In the genomic region with DNA sequence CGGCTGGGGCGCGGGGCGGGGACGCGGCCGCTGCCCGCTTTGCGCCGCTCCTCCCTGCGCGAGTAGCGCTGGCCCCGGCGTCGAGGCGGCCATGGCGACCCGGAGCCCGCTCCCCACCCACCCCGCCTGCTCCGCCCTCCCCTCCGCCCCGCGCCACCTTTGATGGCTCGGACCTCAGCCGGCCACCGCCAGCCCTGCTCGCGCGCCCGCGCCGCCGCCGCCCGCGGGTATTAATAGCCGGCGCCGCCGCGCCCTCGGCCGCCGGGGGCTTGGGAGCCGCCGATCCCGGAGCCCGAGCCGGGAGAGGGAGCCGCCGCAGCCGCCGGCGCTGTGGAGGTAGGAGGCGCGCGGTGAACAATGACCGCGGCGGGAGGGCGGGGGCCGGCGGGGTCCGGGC, we compare ENCODE assay signal across 9 cellular contexts. TPM values are rescaled to one million over a fixed set of nuclear protein-coding genes. Genes with fewer than 3 reads are reported as not detected.
A peak's percentile ranks its signal among the peaks of the same experiment; 100 is the strongest.
DNase-seq lines count a peak whose midpoint lies in the region; ATAC-seq, FAIRE-seq and TF ChIP-seq lines count a peak whose summit lies in the region.
"Had no signal": no experiment of that assay in that cellular context is flagged by ENCODE, and none has a peak within 500 bp of the region (broad histone marks: within the 10 kb centered on the region; RNA-seq: fewer than 3 reads in every experiment).

No MANE protein-coding gene starts in this region.

- SMC1A ChIA-PET in GM12878 (lab: Charles Lee; ENCODE audit: uncharacterized antibody, unreplicated experiment) = no interaction called here

- 2% methylated on average over 24 of the region's 66 CpGs for WGBS in GM12878 (ENCODE audit: insufficient coverage, insufficient replicate concordance, low lambda C conversion rate, missing lambda C conversion rate)
- 0% methylated on average over 35 to 46 of the region's 66 CpGs for WGBS in mesodermal cell (ENCODE audit: insufficient coverage in 2 of 2), 2 experiments

- H3K27ac ChIP-seq in GM12878 (ENCODE audit: control insufficient read depth, insufficient read depth) (no peak overlapping the region), mesodermal cell (ENCODE audit: low read depth, low read length, severe bottlenecking) (no peak overlapping the region)

- no peak overlapping the region for H3K4me3 Mint-ChIP-seq in HFFc6

- no peak for TF ChIP-seq POLR2A in GM18505 (IDR thresholded peaks at IDR 0.05; ENCODE audit: borderline replicate concordance, extremely low read depth, insufficient read depth, insufficient read length)
- no peak for TF ChIP-seq POLR2A in GM12878 (IDR thresholded peaks at IDR 0.05; ENCODE audit: low read depth, low read length)

- TF ChIP-seq RAD21 in GM12878 (IDR thresholded peaks at IDR 0.05; ENCODE audit: insufficient read depth, low read depth, low read length) = no peak

- DNase-seq in GM12878 (ENCODE audit: low read depth, low spot score) (no peak), HFFc6 (no peak), NCI-H510A (lab: John Stamatoyannopoulos, UW) (no peak)
- DNase-seq in activated CD4-positive, alpha-beta T cell treated with anti-CD3 and anti-CD28 coated beads, Interleukin-2, amount 50 U/mL, for 1 hour = no peak

- POLR2A ChIA-PET in GM12878 (lab: Charles Lee) = no interaction called here

- H3K36me3 ChIP-seq in GM12878 (ENCODE audit: control insufficient read depth in 2 of 2, insufficient read depth in 2 of 2, low read length in 1 of 2) (no peaks in the 10 kb centered on the region), mesodermal cell (ENCODE audit: control insufficient read depth, insufficient read depth, low read length) (peaks cover 2% of the 10 kb centered on the region)

- H3K79me2 ChIP-seq in GM12878 (ENCODE audit: control insufficient read depth, insufficient read depth, low read length) = no peaks in the 10 kb centered on the region

- CTCF ChIA-PET in GM12878 (lab: Yijun Ruan, JAX) = no interaction called here

- H3K4me3 ChIP-seq in GM12878 (peak overlapping the region; percentile 32; the same call in 1 of the 2 replicates), mesodermal cell (ENCODE audit: extremely low read depth, insufficient read depth, low read length, poor library complexity, severe bottlenecking) (peak overlapping the region; percentile 66)
- H3K4me3 ChIP-seq: K562 had no signal

- BruUV-seq in GM12878 (replicated peaks; lab: Mats Ljungman, UMichigan) = no TSS peak

- H3K4me1 ChIP-seq in GM12878 (ENCODE audit: control insufficient read depth, insufficient read depth, low read length) (no peaks in the 10 kb centered on the region), mesodermal cell (ENCODE audit: control insufficient read depth, insufficient read depth, low read length, poor library complexity, severe bottlenecking) (peaks cover 23% of the 10 kb centered on the region)

- intact Hi-C loops in GM12878 (cut with micrococcal nuclease; ENCODE audit: unreplicated experiment) = loop anchor here (10.0 kb wide), 2 partner anchors 242 to 532 kb away; no protein-coding TSS in a partner anchor

- H3K9me3 ChIP-seq in GM12878 (replicated peaks; ENCODE audit: control insufficient read depth, insufficient read depth, low read length) (no peaks in the 10 kb centered on the region), mesodermal cell (ENCODE audit: control insufficient read depth, low read length) (no peaks in the 10 kb centered on the region)

- H3K36me3 Mint-ChIP-seq in HFFc6 (ENCODE audit: low read depth) = peaks cover 8% of the 10 kb centered on the region

- TF ChIP-seq EP300 in GM12878 (IDR thresholded peaks at IDR 0.05; ENCODE audit: borderline replicate concordance in 1 of 2, control insufficient read depth in 1 of 2, low read depth in 2 of 2, low read length in 2 of 2) = no peak

- H3K9ac ChIP-seq in GM12878 (ENCODE audit: control insufficient read depth, insufficient read depth, low read length) = no peak overlapping the region

- peaks cover 4 to 7% of the 10 kb centered on the region in 2 experiments; a peak in 3 of 4 replicates for H3K27me3 ChIP-seq in GM12878 (replicated peaks in 1 of 2; ENCODE audit: control insufficient read depth in 2 of 2, insufficient read depth in 2 of 2, low read length in 1 of 2)

- H2AFZ ChIP-seq in GM12878 (ENCODE audit: control insufficient read depth, low read depth, low read length) = no peak overlapping the region; the same call in 1 of the 2 replicates

- no peaks in the 10 kb centered on the region for H4K20me1 ChIP-seq in GM12878 (ENCODE audit: control insufficient read depth, insufficient read depth)

- no peak overlapping the region for H3K27ac Mint-ChIP-seq in HFFc6

- H3K4me2 ChIP-seq in GM12878 (ENCODE audit: control insufficient read depth, insufficient read depth) = peak overlapping the region; percentile 62; the same call in 1 of the 2 replicates

- ATAC-seq in GM18505 (IDR thresholded peaks at IDR 0.05; ENCODE audit: unreplicated experiment) (peak; percentile 41), HG02678 (IDR thresholded peaks at IDR 0.05; ENCODE audit: unreplicated experiment) (peak; percentile 5), GM12878 (no peak; the same call in 2 of the 3 replicates), GM18517 (IDR thresholded peaks at IDR 0.05; ENCODE audit: unreplicated experiment) (no peak)

- in situ Hi-C loops in GM12878 (cut with MboI) = no loop called here

- no peak for FAIRE-seq in GM12878 (lab: Jason Lieb, UNC)
- FAIRE-seq: K562 had no signal

- RAD21 ChIA-PET in GM12878 (lab: Charles Lee; ENCODE audit: unreplicated experiment) = interaction anchor here (1.5 kb wide), 1 partner anchor 73 kb away, joined by 4 read pairs; no protein-coding TSS in a partner anchor

- H3K9me3 Mint-ChIP-seq in HFFc6 = no peaks in the 10 kb centered on the region

- no peaks in the 10 kb centered on the region; the same call in 1 of the 2 replicates for H3K27me3 Mint-ChIP-seq in HFFc6 (ENCODE audit: insufficient read depth)

- peaks cover 37% of the 10 kb centered on the region for H3K4me1 Mint-ChIP-seq in HFFc6 (ENCODE audit: low read depth)

- TF ChIP-seq CTCF in GM12878 (IDR thresholded peaks at IDR 0.05 in 2 of 3, conservative IDR thresholded peaks at IDR 0.05 in 1 of 3; ENCODE audit: control insufficient read depth in 2 of 3, extremely low read depth in 1 of 3, insufficient read depth in 1 of 3, low read depth in 3 of 3, low read length in 3 of 3) = no peak
- TF ChIP-seq CTCF in HFFc6 (IDR thresholded peaks at IDR 0.05) = no peak

TF ChIP-seq in GM12878, 131 proteins besides CTCF, POLR2A, EP300 and RAD21 (continues in another document):
- no peak for TF ChIP-seq RFX5 (IDR thresholded peaks at IDR 0.05; ENCODE audit: low read depth, low read length)
- no peak for TF ChIP-seq SREBF2 (IDR thresholded peaks at IDR 0.05; ENCODE audit: low read length)
- TF ChIP-seq SUZ12 (IDR thresholded peaks at IDR 0.05; ENCODE audit: unreplicated experiment) = peak; percentile 71

RNA-seq across cellular contexts. Expression of gene FARP1, which starts 0.3 kb away (rescaled TPM):
- 3.3 and 3.9 TPM in 2 replicates for total RNA-seq in GM12878 (2013; cell fraction: nucleolus; rRNA removed)
- total RNA-seq in GM12878 (2014; rRNA removed) (0.51 and 0.54 TPM in 2 replicates), GM12878 (2014; rRNA removed; fragmentation: Illumina TruSeq; extraction: Trizol) (0.64 and 0.76 TPM in 2 replicates), GM12878 (2021) (1.5 and 2.2 TPM in 2 replicates)
- polyA plus RNA-seq in GM12878 (2011; ENCODE audit: low read depth) = 0.88 TPM
- polyA plus RNA-seq in GM12878 (2011; rRNA removed) (6.9 and 9.1 TPM in 2 replicates), GM12878 (2014; fragmentation: Illumina TruSeq; extraction: Trizol) (0.27 and 0.78 TPM in 2 replicates), GM12878 (2014; fragmentation: Nextera tagmentation; extraction: Ambion mirVana) (under 1 TPM; 0.20 to 0.52 TPM), GM12878 (2014; rRNA removed) (0.17 and 0.23 TPM in 2 replicates), GM12878 (2016; fragmentation: Nextera tagmentation; extraction: Ambion mirVana) (under 1 TPM; 0.60 to 0.79 TPM)
- polyA plus RNA-seq in GM12878 (2011; cell fraction: cytosol; rRNA removed) = 4.2 and 5.0 TPM in 2 replicates
- polyA plus RNA-seq in GM12878 (2011; cell fraction: nucleus; rRNA removed) = 25.7 and 26.2 TPM in 2 replicates
- polyA plus RNA-seq in GM12878 (2012) = 1.9 and 2.2 TPM in 2 replicates
- polyA minus RNA-seq in GM12878 (2011; rRNA and poly(A)+ RNA removed) = 16.0 and 31.7 TPM in 2 replicates
- 5.6 and 8.3 TPM in 2 replicates for polyA minus RNA-seq in GM12878 (2011; cell fraction: cytosol; rRNA and poly(A)+ RNA removed)
- 17.2 and 26.4 TPM in 2 replicates for polyA minus RNA-seq in GM12878 (2011; cell fraction: nucleus; rRNA and poly(A)+ RNA removed)
- 113 TPM for polyA plus RNA-seq in mesodermal cell (2013, experiment 1 of 2)
- 136 TPM for polyA plus RNA-seq in mesodermal cell (2013, experiment 2 of 2)
- total RNA-seq in HFFc6 (2021; fragmentation: NEBNext Ultra II Directional; extraction: Animal tissue kit (Norgen Biotek cat#: 25700)) = 100 to 1,000 TPM; 140 to 181 (median 150) TPM

RNA-seq across cellular contexts. Expression of gene RNF113B, which starts 33.9 kb away (rescaled TPM):
- not detected in 2 replicates for total RNA-seq in GM12878 (2013; cell fraction: nucleolus; rRNA removed)
- not detected in 2 replicates for total RNA-seq in GM12878 (2014; rRNA removed)
- total RNA-seq in GM12878 (2014; rRNA removed; fragmentation: Illumina TruSeq; extraction: Trizol) = not detected in 2 replicates
- total RNA-seq in GM12878 (2021) = not detected in 2 replicates
- not detected for polyA plus RNA-seq in GM12878 (2011; ENCODE audit: low read depth)
- polyA plus RNA-seq in GM12878 (2011; rRNA removed) = not detected in 2 replicates
- polyA plus RNA-seq in GM12878 (2011; cell fraction: cytosol; rRNA removed) = not detected in 2 replicates
- not detected in 2 replicates for polyA plus RNA-seq in GM12878 (2011; cell fraction: nucleus; rRNA removed)
- polyA plus RNA-seq in GM12878 (2012) = not detected in 2 replicates
- not detected in 2 replicates for polyA plus RNA-seq in GM12878 (2014; fragmentation: Illumina TruSeq; extraction: Trizol)
- polyA plus RNA-seq in GM12878 (2014; fragmentation: Nextera tagmentation; extraction: Ambion mirVana) = not detected
- not detected in 2 replicates for polyA plus RNA-seq in GM12878 (2014; rRNA removed)
- polyA plus RNA-seq in GM12878 (2016; fragmentation: Nextera tagmentation; extraction: Ambion mirVana) = not detected
- polyA minus RNA-seq in GM12878 (2011; rRNA and poly(A)+ RNA removed) = not detected in 2 replicates
- polyA minus RNA-seq in GM12878 (2011; cell fraction: cytosol; rRNA and poly(A)+ RNA removed) = not detected in 2 replicates
- polyA minus RNA-seq in GM12878 (2011; cell fraction: nucleus; rRNA and poly(A)+ RNA removed) = not detected in 2 replicates
- not detected for polyA plus RNA-seq in mesodermal cell (2013, experiment 1 of 2)
- not detected for polyA plus RNA-seq in mesodermal cell (2013, experiment 2 of 2)
- not detected for total RNA-seq in HFFc6 (2021; fragmentation: NEBNext Ultra II Directional; extraction: Animal tissue kit (Norgen Biotek cat#: 25700))
- total RNA-seq: K562 had no signal

Comparison
In these comparisons a context has a peak if more than half of its experiments do, and no peak if none do; other contexts are left out.
1. ATAC-seq: peak in GM18505 (single experiment) and HG02678 (single experiment); none in GM12878 (single experiment) and GM18517 (single experiment).
2. RNA of gene FARP1, which starts 0.3 kb away (total RNA-seq): 140 to 181 TPM in HFFc6; 0.51 to 3.9 TPM in GM12878; every median in the first group is over 10 times any median in the second.